12 cellular contexts compared by ENCODE assay signal in the genomic region with DNA sequence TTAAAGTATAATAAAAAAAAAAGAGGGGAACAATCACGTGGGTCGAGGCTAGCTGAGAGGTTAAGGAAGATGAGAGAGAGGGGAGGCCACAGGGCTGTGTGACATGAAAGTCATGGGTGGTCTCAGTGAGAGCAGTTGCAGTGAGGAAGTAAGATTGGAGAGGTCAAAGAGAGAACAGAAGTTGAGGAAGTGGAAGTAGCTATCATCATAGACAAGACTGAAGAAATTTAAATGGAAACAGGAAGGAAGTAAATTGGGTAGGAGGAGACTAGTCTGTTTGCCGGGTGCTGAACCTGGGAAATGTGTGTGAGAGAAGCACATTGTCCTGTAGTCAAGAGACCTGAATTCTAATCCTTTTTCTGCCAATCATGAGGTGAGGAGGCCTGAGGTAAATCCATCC.
DNase-seq lines count a peak whose midpoint lies in the region; ATAC-seq and TF ChIP-seq lines count a peak whose summit lies in the region.
"Had no signal": no experiment of that assay in that cellular context is flagged by ENCODE, and none has a peak within 500 bp of the region (broad histone marks: within the 10 kb centered on the region; RNA-seq: fewer than 3 reads in every experiment).

No MANE protein-coding gene starts in this region.

- H3K4me3 Mint-ChIP-seq in activated T-cell treated with anti-CD3 and anti-CD28 coated beads, Interleukin-2, amount 50 U/mL, for 72 hours, result no peak overlapping the region
- no peak overlapping the region for H3K4me3 Mint-ChIP-seq in activated T-cell treated with anti-CD3 and anti-CD28 coated beads, Interleukin-2, amount 50 U/mL, for 4 hours
- H3K4me3 Mint-ChIP-seq in activated naive CD8-positive, alpha-beta T cell, result peak overlapping the region; percentile 58
- no peak overlapping the region for H3K4me3 Mint-ChIP-seq in stimulated activated effector memory CD8-positive, alpha-beta T cell treated with anti-CD3 and anti-CD28 coated beads, Interleukin-12 subunit alpha, Interleukin-12 subunit beta, amount 100 ng/mL, for 72 hours

- no peak for DNase-seq in activated T-cell treated with anti-CD3 and anti-CD28 coated beads, Interleukin-2, amount 50 U/mL, for 72 hours
- DNase-seq in activated T-cell treated with anti-CD3 and anti-CD28 coated beads, Interleukin-2, amount 50 U/mL, for 4 hours, result no peak
- DNase-seq in NB4 (ENCODE audit: low read depth), result peak; percentile 37
- no peak for DNase-seq in stimulated activated effector memory CD8-positive, alpha-beta T cell treated with anti-CD3 and anti-CD28 coated beads, Interleukin-12 subunit alpha, Interleukin-12 subunit beta, amount 100 ng/mL, for 72 hours (ENCODE audit: low spot score in 2 of 2)
- no peak for DNase-seq in 8988T
- DNase-seq: activated effector memory CD4-positive, alpha-beta T cell treated with anti-CD3 and anti-CD28 coated beads, Interleukin-2, amount 50 U/mL, for 16 hours; HCEC 1CT; IMR-90; mesenchymal stem cell had no signal

- peaks cover 7 to 10% of the 10 kb centered on the region in 2 donors for H3K9me3 Mint-ChIP-seq in activated T-cell treated with anti-CD3 and anti-CD28 coated beads, Interleukin-2, amount 50 U/mL, for 72 hours
- peaks cover 11% of the 10 kb centered on the region for H3K9me3 Mint-ChIP-seq in activated T-cell treated with anti-CD3 and anti-CD28 coated beads, Interleukin-2, amount 50 U/mL, for 4 hours
- H3K9me3 Mint-ChIP-seq in activated naive CD8-positive, alpha-beta T cell (ENCODE audit: low read depth), result peaks cover 7% of the 10 kb centered on the region
- H3K9me3 Mint-ChIP-seq in stimulated activated effector memory CD8-positive, alpha-beta T cell treated with anti-CD3 and anti-CD28 coated beads, Interleukin-12 subunit alpha, Interleukin-12 subunit beta, amount 100 ng/mL, for 72 hours, result peaks cover 5% of the 10 kb centered on the region

- no peaks in the 10 kb centered on the region for H3K27me3 Mint-ChIP-seq in activated T-cell treated with anti-CD3 and anti-CD28 coated beads, Interleukin-2, amount 50 U/mL, for 72 hours (ENCODE audit: low read depth)
- no peaks in the 10 kb centered on the region for H3K27me3 Mint-ChIP-seq in activated T-cell treated with anti-CD3 and anti-CD28 coated beads, Interleukin-2, amount 50 U/mL, for 4 hours (ENCODE audit: low read depth)
- H3K27me3 Mint-ChIP-seq in activated naive CD8-positive, alpha-beta T cell, result no peaks in the 10 kb centered on the region

- H3K36me3 Mint-ChIP-seq in activated T-cell treated with anti-CD3 and anti-CD28 coated beads, Interleukin-2, amount 50 U/mL, for 72 hours (ENCODE audit: insufficient read depth in 2 of 2), result peaks cover 8 to 17% of the 10 kb centered on the region in 2 donors
- peaks cover 8% of the 10 kb centered on the region for H3K36me3 Mint-ChIP-seq in activated T-cell treated with anti-CD3 and anti-CD28 coated beads, Interleukin-2, amount 50 U/mL, for 4 hours (ENCODE audit: insufficient read depth)
- peaks cover 4% of the 10 kb centered on the region for H3K36me3 Mint-ChIP-seq in activated naive CD8-positive, alpha-beta T cell
- no peaks in the 10 kb centered on the region for H3K36me3 Mint-ChIP-seq in stimulated activated effector memory CD8-positive, alpha-beta T cell treated with anti-CD3 and anti-CD28 coated beads, Interleukin-12 subunit alpha, Interleukin-12 subunit beta, amount 100 ng/mL, for 72 hours

- peaks cover 32% of the 10 kb centered on the region for H3K4me1 Mint-ChIP-seq in activated T-cell treated with anti-CD3 and anti-CD28 coated beads, Interleukin-2, amount 50 U/mL, for 72 hours (ENCODE audit: low read depth)
- peaks cover 45% of the 10 kb centered on the region for H3K4me1 Mint-ChIP-seq in activated T-cell treated with anti-CD3 and anti-CD28 coated beads, Interleukin-2, amount 50 U/mL, for 4 hours (ENCODE audit: low read depth)
- H3K4me1 Mint-ChIP-seq in activated naive CD8-positive, alpha-beta T cell (ENCODE audit: low read depth), result peaks cover 39% of the 10 kb centered on the region
- H3K4me1 Mint-ChIP-seq in stimulated activated effector memory CD8-positive, alpha-beta T cell treated with anti-CD3 and anti-CD28 coated beads, Interleukin-12 subunit alpha, Interleukin-12 subunit beta, amount 100 ng/mL, for 72 hours, result peaks cover 40% of the 10 kb centered on the region

- H3K27ac Mint-ChIP-seq in activated T-cell treated with anti-CD3 and anti-CD28 coated beads, Interleukin-2, amount 50 U/mL, for 72 hours, result peak overlapping the region; percentile 9
- peak overlapping the region; percentile 91 for H3K27ac Mint-ChIP-seq in activated naive CD8-positive, alpha-beta T cell
- H3K27ac Mint-ChIP-seq in stimulated activated effector memory CD8-positive, alpha-beta T cell treated with anti-CD3 and anti-CD28 coated beads, Interleukin-12 subunit alpha, Interleukin-12 subunit beta, amount 100 ng/mL, for 72 hours, result peak overlapping the region; percentile 45

- no peak overlapping the region for H3K4me3 ChIP-seq in NB4 (ENCODE audit: low read depth, low read length)

- ATAC-seq in activated T-cell treated with anti-CD3 and anti-CD28 coated beads, Interleukin-2, amount 50 U/mL, for 72 hours (replicated peaks in 1 of 2), result no peak
- ATAC-seq in activated T-cell treated with anti-CD3 and anti-CD28 coated beads, Interleukin-2, amount 50 U/mL, for 4 hours, result no peak
- no peak for ATAC-seq in stimulated activated effector memory CD8-positive, alpha-beta T cell treated with anti-CD3 and anti-CD28 coated beads, Interleukin-12 subunit alpha, Interleukin-12 subunit beta, amount 100 ng/mL, for 72 hours
- ATAC-seq in HG02970 (IDR thresholded peaks at IDR 0.05; ENCODE audit: low FRiP score, unreplicated experiment) (no peak), HG02610 (IDR thresholded peaks at IDR 0.05; ENCODE audit: unreplicated experiment) (no peak)

- TF ChIP-seq CTCF in NB4 (IDR thresholded peaks at IDR 0.05; ENCODE audit: low read depth, low read length), result no peak

- TF ChIP-seq POLR2A in NB4 (IDR thresholded peaks at IDR 0.05; ENCODE audit: extremely low read depth, insufficient read length), result no peak

Comparison
In these comparisons a context has a peak if more than half of its experiments do, and no peak if none do; other contexts are left out.
1. H3K27ac Mint-ChIP-seq: peak in every context shown above with its lines; median percentile 91 in activated naive CD8-positive, alpha-beta T cell; 45 in stimulated activated effector memory CD8-positive, alpha-beta T cell treated with anti-CD3 and anti-CD28 coated beads, Interleukin-12 subunit alpha, Interleukin-12 subunit beta, amount 100 ng/mL, for 72 hours; 9 in activated T-cell treated with anti-CD3 and anti-CD28 coated beads, Interleukin-2, amount 50 U/mL, for 72 hours.